In genomic region chr1:58047265-58047858, GRCh38 we compare ENCODE assay signal across 8 cellular contexts.
DNase-seq lines count a peak whose midpoint lies in the region; ATAC-seq and TF ChIP-seq lines count a peak whose summit lies in the region.

No MANE protein-coding gene starts in this region.

- TF ChIP-seq CTCF in cardiac muscle cell (IDR thresholded peaks at IDR 0.05; ENCODE audit: low read depth, low read length) (peak; percentile 59), fibroblast of mammary gland (conservative IDR thresholded peaks at IDR 0.05; ENCODE audit: control insufficient read depth, insufficient read depth, low read depth, low read length) (peak; percentile 74)

- DNase-seq in cardiac muscle cell (ENCODE audit: low read depth in 1 of 2, low spot score in 1 of 2) (peak; percentile 19 to 57), Right ventricle myocardium inferior (ENCODE audit: missing footprints) (no peak), SW480 (ENCODE audit: low spot score) (peak; percentile 26), fibroblast of mammary gland (ENCODE audit: low read depth) (peak; percentile 7), globus pallidus (ENCODE audit: low spot score) (no peak)
- DNase-seq in stimulated activated CD4-positive, alpha-beta T cell treated with anti-CD3 and anti-CD28 coated beads, Interleukin-15, amount 100 ng/mL, for 24 hours: peak; percentile 44

- H3K9me3 ChIP-seq in cardiac muscle cell (ENCODE audit: low read depth): no peaks in the 10 kb centered on the region

- no peak overlapping the region for H3K27ac ChIP-seq in cardiac muscle cell

- H3K36me3 ChIP-seq in cardiac muscle cell: no peaks in the 10 kb centered on the region

- intact Hi-C loops in Right ventricle myocardium inferior (cut with DNase I): loop anchor here (10.0 kb wide), 2 partner anchors 623 to 1213 kb away; partner anchors contain the start of gene DAB1

- no peaks in the 10 kb centered on the region for H3K4me1 ChIP-seq in cardiac muscle cell (ENCODE audit: low read depth)

- no peak overlapping the region for H3K4me3 ChIP-seq in cardiac muscle cell
- H3K4me3 ChIP-seq in fibroblast of mammary gland (ENCODE audit: control insufficient read depth, low read depth, low read length): no peak overlapping the region

- no peaks in the 10 kb centered on the region for H3K27me3 ChIP-seq in cardiac muscle cell

- ATAC-seq in Right ventricle myocardium inferior (no peak), HG03159 (IDR thresholded peaks at IDR 0.05; ENCODE audit: unreplicated experiment) (peak; percentile 76), GM18861 (IDR thresholded peaks at IDR 0.05; ENCODE audit: unreplicated experiment) (no peak)

Comparison
In these comparisons a context has a peak if more than half of its experiments do, and no peak if none do; other contexts are left out.
1. DNase-seq: peak in cardiac muscle cell (2 of 2), SW480 (single experiment), fibroblast of mammary gland (single experiment) and stimulated activated CD4-positive, alpha-beta T cell treated with anti-CD3 and anti-CD28 coated beads, Interleukin-15, amount 100 ng/mL, for 24 hours (single experiment); none in Right ventricle myocardium inferior (single experiment) and globus pallidus (single experiment).